ENCODE assay signal across 26 cellular contexts in genomic region chr20:63140683-63141433, GRCh38.
"Had no signal": no experiment of that assay in that cellular context is flagged by ENCODE, and none has a peak within 500 bp of the region (broad histone marks: within the 10 kb centered on the region; RNA-seq: fewer than 3 reads in every experiment).

No MANE protein-coding gene starts in this region.

- H3K4me1 ChIP-seq: adrenal gland, breast epithelium, esophagus squamous epithelium, gastrocnemius medialis, pancreas, testis, vagina had no signal

- H3K9me3 ChIP-seq: adrenal gland, breast epithelium, esophagus squamous epithelium, gastrocnemius medialis, neutrophil, pancreas, testis, vagina had no signal

- DNase-seq: activated CD4-positive, alpha-beta T cell treated with anti-CD3 and anti-CD28 coated beads for 36 hours; activated CD4-positive, alpha-beta T cell treated with anti-CD3 and anti-CD28 coated beads, Interleukin-2, amount 50 U/mL, for 48 hours; activated CD8-positive, alpha-beta memory T cell treated with anti-CD3 and anti-CD28 coated beads, Interleukin-2, amount 50 U/mL, for 48 hours; activated naive CD4-positive, alpha-beta T cell; activated T-cell treated with anti-CD3 and anti-CD28 coated beads, Interleukin-2, amount 50 U/mL, for 4 hours; adrenal gland; endodermal cell; esophagus squamous epithelium; gastrocnemius medialis; head of caudate nucleus; islet precursor cell; naive thymus-derived CD8-positive, alpha-beta T cell; small intestine; stimulated activated CD4-positive, alpha-beta T cell treated with anti-CD3 and anti-CD28 coated beads, Interleukin-2, amount 100 ng/mL, for 48 hours; stimulated activated CD8-positive, alpha-beta memory T cell treated with anti-CD3 and anti-CD28 coated beads, Interleukin-4, amount 100 ng/mL, for 48 hours; stimulated activated naive CD4-positive, alpha-beta T cell; T-helper 9 cell; testis; trophoblast cell had no signal

- H3K4me3 ChIP-seq: adrenal gland, breast epithelium, coronary artery, esophagus squamous epithelium, gastrocnemius medialis, pancreas, testis, vagina had no signal

- H3K27ac ChIP-seq: adrenal gland, breast epithelium, coronary artery, esophagus squamous epithelium, gastrocnemius medialis, neutrophil, pancreas, testis, vagina had no signal

- H3K36me3 ChIP-seq: adrenal gland, breast epithelium, esophagus squamous epithelium, gastrocnemius medialis, neutrophil, pancreas, vagina had no signal

- ATAC-seq: activated CD4-positive, alpha-beta T cell treated with anti-CD3 and anti-CD28 coated beads for 36 hours; activated T-cell treated with anti-CD3 and anti-CD28 coated beads, Interleukin-2, amount 50 U/mL, for 4 hours; gastrocnemius medialis; naive thymus-derived CD8-positive, alpha-beta T cell; pancreas; sciatic nerve; WTC11 had no signal

- H3K27me3 ChIP-seq: pancreas, testis, vagina had no signal
